In the genomic region with DNA sequence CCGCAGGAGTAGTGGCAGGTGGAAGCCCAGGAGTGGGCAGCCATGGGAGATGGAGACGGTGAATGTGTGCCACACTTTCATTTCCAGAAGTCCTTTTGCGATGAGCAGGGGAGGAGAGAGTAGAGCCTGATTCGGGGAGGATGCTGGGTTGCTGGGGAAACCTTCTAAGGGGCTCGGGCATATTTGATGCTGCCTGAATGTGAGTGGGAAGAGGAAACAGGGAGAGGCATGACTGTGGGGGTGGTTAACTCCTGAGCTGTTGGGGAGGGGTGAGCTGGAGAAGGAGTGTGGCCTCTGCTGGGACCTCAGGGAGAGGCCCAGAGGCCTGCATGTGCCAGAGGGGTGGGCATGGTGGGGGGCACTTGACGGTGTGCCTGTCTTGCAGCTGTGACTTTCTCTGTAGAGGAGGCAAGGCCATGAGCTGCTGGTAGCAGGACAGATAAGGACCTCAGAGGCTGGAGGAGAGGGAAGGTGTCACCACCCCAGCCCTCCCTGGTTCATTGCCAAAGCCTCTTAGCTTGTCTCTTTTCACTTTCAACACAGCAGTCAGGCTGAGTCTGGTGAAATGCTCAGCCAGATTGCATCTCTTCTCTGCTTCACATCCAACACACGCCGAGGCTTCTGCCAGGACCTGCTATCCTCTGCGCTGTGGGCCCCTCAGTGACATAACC, we compare ENCODE assay signal across 1 cellular context.
TF ChIP-seq lines count a peak whose summit lies in the region.

No MANE protein-coding gene starts in this region.

TF ChIP-seq in SK-N-SH treated with all-trans-retinoic acid at 6 μM for 48 hours, 23 proteins besides CTCF, POLR2A, EP300 and RAD21 (continued from another document):
- TF ChIP-seq, protein P1, sequence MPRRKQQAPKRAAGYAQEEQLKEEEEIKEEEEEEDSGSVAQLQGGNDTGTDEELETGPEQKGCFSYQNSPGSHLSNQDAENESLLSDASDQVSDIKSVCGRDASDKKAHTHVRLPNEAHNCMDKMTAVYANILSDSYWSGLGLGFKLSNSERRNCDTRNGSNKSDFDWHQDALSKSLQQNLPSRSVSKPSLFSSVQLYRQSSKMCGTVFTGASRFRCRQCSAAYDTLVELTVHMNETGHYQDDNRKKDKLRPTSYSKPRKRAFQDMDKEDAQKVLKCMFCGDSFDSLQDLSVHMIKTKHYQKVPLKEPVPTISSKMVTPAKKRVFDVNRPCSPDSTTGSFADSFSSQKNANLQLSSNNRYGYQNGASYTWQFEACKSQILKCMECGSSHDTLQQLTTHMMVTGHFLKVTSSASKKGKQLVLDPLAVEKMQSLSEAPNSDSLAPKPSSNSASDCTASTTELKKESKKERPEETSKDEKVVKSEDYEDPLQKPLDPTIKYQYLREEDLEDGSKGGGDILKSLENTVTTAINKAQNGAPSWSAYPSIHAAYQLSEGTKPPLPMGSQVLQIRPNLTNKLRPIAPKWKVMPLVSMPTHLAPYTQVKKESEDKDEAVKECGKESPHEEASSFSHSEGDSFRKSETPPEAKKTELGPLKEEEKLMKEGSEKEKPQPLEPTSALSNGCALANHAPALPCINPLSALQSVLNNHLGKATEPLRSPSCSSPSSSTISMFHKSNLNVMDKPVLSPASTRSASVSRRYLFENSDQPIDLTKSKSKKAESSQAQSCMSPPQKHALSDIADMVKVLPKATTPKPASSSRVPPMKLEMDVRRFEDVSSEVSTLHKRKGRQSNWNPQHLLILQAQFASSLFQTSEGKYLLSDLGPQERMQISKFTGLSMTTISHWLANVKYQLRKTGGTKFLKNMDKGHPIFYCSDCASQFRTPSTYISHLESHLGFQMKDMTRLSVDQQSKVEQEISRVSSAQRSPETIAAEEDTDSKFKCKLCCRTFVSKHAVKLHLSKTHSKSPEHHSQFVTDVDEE (CRISPR knock-in tag; IDR thresholded peaks at IDR 0.05): no peak
- TF ChIP-seq ZC3H10 (CRISPR knock-in tag; IDR thresholded peaks at IDR 0.05) (no peak), OSR1 (CRISPR knock-in tag; IDR thresholded peaks at IDR 0.05) (no peak), CSDC2 (CRISPR knock-in tag; IDR thresholded peaks at IDR 0.05) (no peak), ZFP30 (CRISPR knock-in tag; IDR thresholded peaks at IDR 0.05) (no peak), ZNF565 (CRISPR knock-in tag; conservative IDR thresholded peaks at IDR 0.05; ENCODE audit: low read depth) (no peak), TOX (CRISPR knock-in tag; IDR thresholded peaks at IDR 0.05; ENCODE audit: borderline replicate concordance) (no peak), BACH2 (CRISPR knock-in tag; IDR thresholded peaks at IDR 0.05; ENCODE audit: borderline replicate concordance) (no peak), ZNF8 (CRISPR knock-in tag; IDR thresholded peaks at IDR 0.05) (no peak)
- TF ChIP-seq, protein P2, sequence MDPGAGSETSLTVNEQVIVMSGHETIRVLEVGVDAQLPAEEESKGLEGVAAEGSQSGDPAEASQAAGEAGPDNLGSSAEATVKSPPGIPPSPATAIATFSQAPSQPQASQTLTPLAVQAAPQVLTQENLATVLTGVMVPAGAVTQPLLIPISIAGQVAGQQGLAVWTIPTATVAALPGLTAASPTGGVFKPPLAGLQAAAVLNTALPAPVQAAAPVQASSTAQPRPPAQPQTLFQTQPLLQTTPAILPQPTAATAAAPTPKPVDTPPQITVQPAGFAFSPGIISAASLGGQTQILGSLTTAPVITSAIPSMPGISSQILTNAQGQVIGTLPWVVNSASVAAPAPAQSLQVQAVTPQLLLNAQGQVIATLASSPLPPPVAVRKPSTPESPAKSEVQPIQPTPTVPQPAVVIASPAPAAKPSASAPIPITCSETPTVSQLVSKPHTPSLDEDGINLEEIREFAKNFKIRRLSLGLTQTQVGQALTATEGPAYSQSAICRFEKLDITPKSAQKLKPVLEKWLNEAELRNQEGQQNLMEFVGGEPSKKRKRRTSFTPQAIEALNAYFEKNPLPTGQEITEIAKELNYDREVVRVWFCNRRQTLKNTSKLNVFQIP (CRISPR knock-in tag; IDR thresholded peaks at IDR 0.05; ENCODE audit: borderline replicate concordance, low read depth): no peak
- TF ChIP-seq, protein P3, sequence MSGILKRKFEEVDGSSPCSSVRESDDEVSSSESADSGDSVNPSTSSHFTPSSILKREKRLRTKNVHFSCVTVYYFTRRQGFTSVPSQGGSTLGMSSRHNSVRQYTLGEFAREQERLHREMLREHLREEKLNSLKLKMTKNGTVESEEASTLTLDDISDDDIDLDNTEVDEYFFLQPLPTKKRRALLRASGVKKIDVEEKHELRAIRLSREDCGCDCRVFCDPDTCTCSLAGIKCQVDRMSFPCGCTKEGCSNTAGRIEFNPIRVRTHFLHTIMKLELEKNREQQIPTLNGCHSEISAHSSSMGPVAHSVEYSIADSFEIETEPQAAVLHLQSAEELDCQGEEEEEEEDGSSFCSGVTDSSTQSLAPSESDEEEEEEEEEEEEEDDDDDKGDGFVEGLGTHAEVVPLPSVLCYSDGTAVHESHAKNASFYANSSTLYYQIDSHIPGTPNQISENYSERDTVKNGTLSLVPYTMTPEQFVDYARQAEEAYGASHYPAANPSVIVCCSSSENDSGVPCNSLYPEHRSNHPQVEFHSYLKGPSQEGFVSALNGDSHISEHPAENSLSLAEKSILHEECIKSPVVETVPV (CRISPR knock-in tag; IDR thresholded peaks at IDR 0.05): no peak
- TF ChIP-seq, protein P4, sequence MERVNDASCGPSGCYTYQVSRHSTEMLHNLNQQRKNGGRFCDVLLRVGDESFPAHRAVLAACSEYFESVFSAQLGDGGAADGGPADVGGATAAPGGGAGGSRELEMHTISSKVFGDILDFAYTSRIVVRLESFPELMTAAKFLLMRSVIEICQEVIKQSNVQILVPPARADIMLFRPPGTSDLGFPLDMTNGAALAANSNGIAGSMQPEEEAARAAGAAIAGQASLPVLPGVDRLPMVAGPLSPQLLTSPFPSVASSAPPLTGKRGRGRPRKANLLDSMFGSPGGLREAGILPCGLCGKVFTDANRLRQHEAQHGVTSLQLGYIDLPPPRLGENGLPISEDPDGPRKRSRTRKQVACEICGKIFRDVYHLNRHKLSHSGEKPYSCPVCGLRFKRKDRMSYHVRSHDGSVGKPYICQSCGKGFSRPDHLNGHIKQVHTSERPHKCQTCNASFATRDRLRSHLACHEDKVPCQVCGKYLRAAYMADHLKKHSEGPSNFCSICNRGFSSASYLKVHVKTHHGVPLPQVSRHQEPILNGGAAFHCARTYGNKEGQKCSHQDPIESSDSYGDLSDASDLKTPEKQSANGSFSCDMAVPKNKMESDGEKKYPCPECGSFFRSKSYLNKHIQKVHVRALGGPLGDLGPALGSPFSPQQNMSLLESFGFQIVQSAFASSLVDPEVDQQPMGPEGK (CRISPR knock-in tag; IDR thresholded peaks at IDR 0.05; ENCODE audit: borderline replicate concordance): no peak
